15 cellular contexts compared by ENCODE assay signal in the genomic region with DNA sequence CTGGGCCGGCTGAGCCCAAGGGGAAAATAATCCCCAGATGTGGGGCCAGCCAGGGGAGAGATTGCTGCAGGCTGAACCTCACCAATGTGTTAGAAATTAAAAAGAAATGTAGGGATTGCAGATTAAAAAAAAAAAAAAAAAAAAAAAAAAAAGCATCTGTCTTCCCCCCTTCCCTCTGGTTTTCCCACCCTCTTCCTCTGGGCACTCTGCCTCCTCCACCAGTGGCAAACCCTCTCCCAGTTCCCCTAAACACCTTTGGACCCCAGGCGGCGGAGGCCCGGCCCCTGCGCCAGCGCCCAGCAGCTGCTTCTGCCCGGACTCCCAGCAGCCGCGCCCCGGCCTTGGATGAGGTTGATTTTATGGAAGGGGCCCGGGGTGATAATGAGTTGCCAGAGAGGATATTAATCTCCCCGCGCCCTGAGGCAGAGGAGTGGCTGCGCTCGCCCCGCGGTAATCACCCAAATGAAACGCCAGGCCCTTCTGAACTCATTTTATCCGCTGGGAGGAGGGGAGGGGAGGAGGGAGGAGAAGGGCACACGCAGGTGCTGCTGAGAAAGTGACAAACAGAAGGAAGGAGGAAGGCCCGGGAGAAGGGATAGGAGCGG. TPM values are rescaled to one million over a fixed set of nuclear protein-coding genes. Genes with fewer than 3 reads are reported as not detected.
DNase-seq lines count a peak whose midpoint lies in the region; ATAC-seq and TF ChIP-seq lines count a peak whose summit lies in the region.
"Had no signal": no experiment of that assay in that cellular context is flagged by ENCODE, and none has a peak within 500 bp of the region (broad histone marks: within the 10 kb centered on the region; RNA-seq: fewer than 3 reads in every experiment).

No MANE protein-coding gene starts in this region.

- ATAC-seq in stimulated activated naive CD8-positive, alpha-beta T cell treated with anti-CD3 and anti-CD28 coated beads, Interleukin-15, amount 100 ng/mL, for 72 hours: no peak
- ATAC-seq in stimulated activated naive CD8-positive, alpha-beta T cell treated with anti-CD3 and anti-CD28 coated beads, Interleukin-15, Interleukin-2, amounts not matched to agents 100 U/mL and 50 U/mL, for 24 hours: no peak
- ATAC-seq in activated CD4-positive, CD25-positive, alpha-beta regulatory T cell treated with anti-CD3 and anti-CD28 coated beads, Interleukin-2, amount 50 U/mL, for 24 hours: no peak
- ATAC-seq in GM21515 (IDR thresholded peaks at IDR 0.05; ENCODE audit: unreplicated experiment): no peak

- DNase-seq in stimulated activated naive CD8-positive, alpha-beta T cell treated with anti-CD3 and anti-CD28 coated beads, Interleukin-15, amount 100 ng/mL, for 72 hours: no peak
- no peak for DNase-seq in stimulated activated naive CD8-positive, alpha-beta T cell treated with anti-CD3 and anti-CD28 coated beads, Interleukin-15, Interleukin-2, amounts not matched to agents 100 U/mL and 50 U/mL, for 24 hours
- peak; percentile 89 for DNase-seq in mesenteric fat pad (ENCODE audit: low spot score)
- no peak for DNase-seq in erythroblast (lab: John Stamatoyannopoulos, UW)
- DNase-seq in hepatic stellate cell (ENCODE audit: low spot score): no peak
- DNase-seq: anterior cingulate cortex; C1 segment of cervical spinal cord; NCI-H510A; stimulated activated CD4-positive, alpha-beta T cell treated with anti-CD3 and anti-CD28 coated beads, Interleukin-1b, Interleukin-23, amount 100 ng/mL, for 48 hours had no signal

- peaks cover 51% of the 10 kb centered on the region for H3K4me1 Mint-ChIP-seq in stimulated activated naive CD8-positive, alpha-beta T cell treated with anti-CD3 and anti-CD28 coated beads, Interleukin-15, amount 100 ng/mL, for 72 hours
- peaks cover 37% of the 10 kb centered on the region for H3K4me1 Mint-ChIP-seq in brain

- H3K27me3 Mint-ChIP-seq in stimulated activated naive CD8-positive, alpha-beta T cell treated with anti-CD3 and anti-CD28 coated beads, Interleukin-15, amount 100 ng/mL, for 72 hours: peaks cover 99% of the 10 kb centered on the region
- peaks cover 97% of the 10 kb centered on the region for H3K27me3 Mint-ChIP-seq in brain

- peak overlapping the region; percentile 19 to 32 for H3K4me3 Mint-ChIP-seq in stimulated activated naive CD8-positive, alpha-beta T cell treated with anti-CD3 and anti-CD28 coated beads, Interleukin-15, amount 100 ng/mL, for 72 hours
- H3K4me3 Mint-ChIP-seq in brain: peak overlapping the region in 3 of 5 experiments; percentile 30 to 56 (median 39)
- H3K4me3 Mint-ChIP-seq: dendritic cell treated with granulocyte-macrophage colony-stimulating factor and Interleukin-4, amounts not matched to agents 40 ng/mL and 50 ng/mL, for 4 days had no signal

- TF ChIP-seq CTCF in brain (conservative IDR thresholded peaks at IDR 0.05): no peak

- H3K9me3 Mint-ChIP-seq in stimulated activated naive CD8-positive, alpha-beta T cell treated with anti-CD3 and anti-CD28 coated beads, Interleukin-15, amount 100 ng/mL, for 72 hours: no peaks in the 10 kb centered on the region
- H3K9me3 Mint-ChIP-seq in brain: peaks cover 0 to 6% (median 0%) of the 10 kb centered on the region in 5 experiments
- H3K9me3 Mint-ChIP-seq: dendritic cell treated with granulocyte-macrophage colony-stimulating factor and Interleukin-4, amounts not matched to agents 40 ng/mL and 50 ng/mL, for 4 days had no signal

- H3K36me3 Mint-ChIP-seq in brain: no peaks in the 10 kb centered on the region

- no peak overlapping the region for H3K27ac Mint-ChIP-seq in stimulated activated naive CD8-positive, alpha-beta T cell treated with anti-CD3 and anti-CD28 coated beads, Interleukin-15, amount 100 ng/mL, for 72 hours
- H3K27ac Mint-ChIP-seq in brain: no peak overlapping the region
- H3K27ac Mint-ChIP-seq: dendritic cell treated with granulocyte-macrophage colony-stimulating factor and Interleukin-4, amounts not matched to agents 40 ng/mL and 50 ng/mL, for 4 days had no signal

- no peak for TF ChIP-seq POLR2A in erythroblast (IDR thresholded peaks at IDR 0.05; ENCODE audit: low read length)

RNA-seq across cellular contexts. Expression of a gene that starts 6.9 kb away (rescaled TPM):
- 2.5 TPM for polyA plus RNA-seq in brain (ENCODE audit: insufficient read depth, low read depth, low replicate concordance)
- total RNA-seq in mesenteric fat pad: not detected
- total RNA-seq: mononuclear cell, urinary bladder had no signal
- polyA plus RNA-seq: urinary bladder had no signal

RNA-seq across cellular contexts. Expression of a gene that starts 54.0 kb away (rescaled TPM):
- 4.8 TPM for polyA plus RNA-seq in brain (ENCODE audit: insufficient read depth, low read depth, low replicate concordance)
- total RNA-seq in mesenteric fat pad: 19.9 TPM
